16 cellular contexts compared by ENCODE assay signal in the genomic region with DNA sequence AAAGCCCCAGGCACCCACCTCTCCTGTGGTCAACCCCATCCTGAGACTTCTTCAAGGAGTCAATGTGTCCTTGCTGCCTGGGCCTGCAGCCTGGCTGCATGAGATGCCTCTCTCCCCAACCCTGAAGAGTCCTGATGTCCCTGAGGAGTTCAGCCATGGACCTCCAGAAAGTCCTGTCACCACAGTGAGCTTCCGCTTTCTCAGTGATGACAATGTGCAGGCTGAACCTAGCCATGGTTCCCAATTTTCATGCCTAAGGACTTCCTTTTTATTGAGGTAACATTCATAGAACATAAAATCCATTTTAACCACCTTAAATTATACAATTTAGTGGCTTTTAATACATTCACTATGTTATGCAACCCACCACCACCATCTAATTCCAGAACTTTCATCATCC.
DNase-seq lines count a peak whose midpoint lies in the region; TF ChIP-seq lines count a peak whose summit lies in the region.
"Had no signal": no experiment of that assay in that cellular context is flagged by ENCODE, and none has a peak within 500 bp of the region (broad histone marks: within the 10 kb centered on the region; RNA-seq: fewer than 3 reads in every experiment).

No MANE protein-coding gene starts in this region.

- peak overlapping the region; percentile 13; the same call in 1 of the 2 replicates for H3K27ac ChIP-seq in HL-60 (replicated peaks)
- peak overlapping the region; percentile 89 for H3K27ac ChIP-seq in neutrophil
- H3K27ac ChIP-seq: BLaER1 had no signal

- H3K9me3 ChIP-seq in neutrophil = no peaks in the 10 kb centered on the region
- H3K9me3 ChIP-seq: BLaER1 had no signal

- peaks cover 87% of the 10 kb centered on the region for H3K4me1 Mint-ChIP-seq in dendritic cell treated with granulocyte-macrophage colony-stimulating factor and Interleukin-4, amounts not matched to agents 40 ng/mL and 50 ng/mL, for 4 days (ENCODE audit: low read depth)

- peaks cover 4% of the 10 kb centered on the region for H3K36me3 ChIP-seq in neutrophil

- H3K27me3 ChIP-seq in HL-60 (ENCODE audit: insufficient read depth, poor library complexity, severe bottlenecking) = no peaks in the 10 kb centered on the region
- H3K27me3 ChIP-seq in neutrophil = no peaks in the 10 kb centered on the region
- H3K27me3 ChIP-seq: BLaER1 had no signal

- no peak overlapping the region for H3K4me3 ChIP-seq in HL-60 (replicated peaks; ENCODE audit: insufficient read depth, low read length)
- H3K4me3 ChIP-seq in neutrophil (ENCODE audit: low read depth in 1 of 2, low read length in 1 of 2) = peak overlapping the region in 1 of 2 experiments; percentile 13
- H3K4me3 ChIP-seq: BLaER1, GM23338 had no signal

- intact Hi-C loops in dendritic cell treated with granulocyte-macrophage colony-stimulating factor and Interleukin-4, amounts not matched to agents 40 ng/mL and 50 ng/mL, for 4 days (cut with micrococcal nuclease) = no loop called here

- no peak overlapping the region for H3K4me3 Mint-ChIP-seq in dendritic cell treated with granulocyte-macrophage colony-stimulating factor and Interleukin-4, amounts not matched to agents 40 ng/mL and 50 ng/mL, for 4 days
- H3K4me3 Mint-ChIP-seq: CD8-positive, alpha-beta memory T cell; GM23338 had no signal

- H3K4me1 ChIP-seq in neutrophil (ENCODE audit: control insufficient read depth in 1 of 2, insufficient read depth in 1 of 2, low read depth in 1 of 2, low read length in 1 of 2) = peaks cover 50 to 59% of the 10 kb centered on the region in 2 experiments

- H3K27me3 Mint-ChIP-seq in dendritic cell treated with granulocyte-macrophage colony-stimulating factor and Interleukin-4, amounts not matched to agents 40 ng/mL and 50 ng/mL, for 4 days = no peaks in the 10 kb centered on the region
- H3K27me3 Mint-ChIP-seq: CD8-positive, alpha-beta memory T cell had no signal

- peak overlapping the region; percentile 39 for H3K27ac Mint-ChIP-seq in dendritic cell treated with granulocyte-macrophage colony-stimulating factor and Interleukin-4, amounts not matched to agents 40 ng/mL and 50 ng/mL, for 4 days
- H3K27ac Mint-ChIP-seq: GM23338 had no signal

- DNase-seq in HL-60 (ENCODE audit: low read depth in 1 of 2, low spot score in 1 of 2) = peak in 1 of 2 experiments; percentile 76
- peak; percentile 96 for DNase-seq in NOMO-1 treated with dmso at 0.1 percent for 144 hours (lab: John Stamatoyannopoulos, UW; ENCODE audit: unreplicated experiment)
- DNase-seq in DMS79 (lab: John Stamatoyannopoulos, UW) = no peak
- DNase-seq in stimulated activated CD4-positive, alpha-beta T cell treated with anti-CD3 and anti-CD28 coated beads, Interleukin-2, amount 100 ng/mL, for 48 hours = no peak
- DNase-seq in NCI-H82 (lab: John Stamatoyannopoulos, UW) = no peak
- DNase-seq: CD8-positive, alpha-beta memory T cell; KG1; NCI-H1417 treated with DMSO at 0.1 percent for 48 hours; NCI-H187 treated with DMSO at 0.1 percent for 48 hours; NCI-H226; NCI-H524 treated with DMSO at 0.1 percent for 48 hours; Right ventricle myocardium superior had no signal

- no peak for TF ChIP-seq CTCF in HL-60 (IDR thresholded peaks at IDR 0.05; ENCODE audit: insufficient read depth, low read length)
- TF ChIP-seq CTCF in neutrophil (IDR thresholded peaks at IDR 0.05) = no peak

- no peaks in the 10 kb centered on the region for H3K9me3 Mint-ChIP-seq in dendritic cell treated with granulocyte-macrophage colony-stimulating factor and Interleukin-4, amounts not matched to agents 40 ng/mL and 50 ng/mL, for 4 days
- H3K9me3 Mint-ChIP-seq: CD8-positive, alpha-beta memory T cell; GM23338 had no signal

- H3K36me3 Mint-ChIP-seq in dendritic cell treated with granulocyte-macrophage colony-stimulating factor and Interleukin-4, amounts not matched to agents 40 ng/mL and 50 ng/mL, for 4 days (ENCODE audit: low read depth) = peaks cover 87% of the 10 kb centered on the region
